20 cellular contexts compared by ENCODE assay signal in genomic region chr20:19314619-19315018, GRCh38.
DNase-seq lines count a peak whose midpoint lies in the region; ATAC-seq, FAIRE-seq and TF ChIP-seq lines count a peak whose summit lies in the region.
"Had no signal": no experiment of that assay in that cellular context is flagged by ENCODE, and none has a peak within 500 bp of the region (broad histone marks: within the 10 kb centered on the region; RNA-seq: fewer than 3 reads in every experiment).

No MANE protein-coding gene starts in this region.

- POLR2A ChIA-PET in HepG2 (lab: Yijun Ruan, JAX): no interaction called here

- no peak for TF ChIP-seq RAD21 in HepG2 (CRISPR knock-in tag; IDR thresholded peaks at IDR 0.05)

- WGBS in HepG2 (ENCODE audit: low lambda C conversion rate): 62% methylated on average over 7 of the region's 7 CpGs
- 60% methylated on average over 3 of the region's 7 CpGs for WGBS in right lobe of liver (ENCODE audit: insufficient coverage, low coverage, low lambda C conversion rate, missing lambda C conversion rate)

- CTCF ChIA-PET in HepG2 (lab: Yijun Ruan, JAX; ENCODE audit: low intra/inter-chr PET ratio, low total read pairs): no interaction called here

- TF ChIP-seq POLR2A in HepG2 (IDR thresholded peaks at IDR 0.05; ENCODE audit: insufficient read depth in 1 of 2, low read depth in 2 of 2, low read length in 2 of 2): no peak
- no peak for TF ChIP-seq POLR2A in right lobe of liver (IDR thresholded peaks at IDR 0.05)

- H3K27me3 Mint-ChIP-seq in natural killer cell (ENCODE audit: low read depth in 2 of 2): no peaks in the 10 kb centered on the region
- H3K27me3 Mint-ChIP-seq: CD4-positive, alpha-beta T cell had no signal

- peak overlapping the region in 1 of 2 donors; percentile 60 for H3K27ac Mint-ChIP-seq in natural killer cell
- H3K27ac Mint-ChIP-seq: CD4-positive, alpha-beta T cell had no signal

- no peaks in the 10 kb centered on the region for H3K9me3 Mint-ChIP-seq in natural killer cell
- H3K9me3 Mint-ChIP-seq: CD4-positive, alpha-beta T cell had no signal

- no peaks in the 10 kb centered on the region for H4K20me1 ChIP-seq in HepG2 (ENCODE audit: insufficient read depth, low read length)

- H3K79me2 ChIP-seq in HepG2 (ENCODE audit: insufficient read depth, low read length): no peaks in the 10 kb centered on the region

- H3K36me3 ChIP-seq in HepG2 (replicated peaks in 1 of 2; ENCODE audit: control insufficient read depth in 1 of 2, insufficient read depth in 2 of 2, low read length in 2 of 2) (no peaks in the 10 kb centered on the region), right lobe of liver (no peaks in the 10 kb centered on the region)

- DNase-seq in HepG2 (ENCODE audit: low spot score) (no peak), right lobe of liver (no peak), epithelial cell of prostate (ENCODE audit: low read depth, low spot score) (peak; percentile 98), natural killer cell (no peak), ureter (ENCODE audit: low spot score) (peak; percentile 75)
- DNase-seq in stimulated activated CD4-positive, alpha-beta T cell treated with anti-CD3 and anti-CD28 coated beads, Interleukin-4, amount 100 ng/mL, for 4 hours: no peak
- DNase-seq: Caco-2; CD4-positive, alpha-beta T cell; GDM1; GM23248; HCEC 1CT; MV-4-11; NCI-H1694 treated with DMSO at 0.1 percent for 48 hours; NCI-H510A treated with DMSO at 0.1 percent for 48 hours; NCI-H774; PC-3; RPMI8226 had no signal

- no peak overlapping the region for H3K4me3 ChIP-seq in HepG2 (replicated peaks in 1 of 3; ENCODE audit: insufficient read depth in 1 of 3, low read depth in 2 of 3, low read length in 3 of 3)
- H3K4me3 ChIP-seq in right lobe of liver: no peak overlapping the region
- H3K4me3 ChIP-seq: GM23248 had no signal

- H3K4me1 Mint-ChIP-seq in natural killer cell: peaks cover 34 to 41% of the 10 kb centered on the region in 2 donors

- H3K27ac ChIP-seq in HepG2 (ENCODE audit: extremely low read length, insufficient read depth, low read length): no peak overlapping the region
- no peak overlapping the region for H3K27ac ChIP-seq in right lobe of liver
- peak overlapping the region; percentile 78 for H3K27ac ChIP-seq in epithelial cell of prostate
- H3K27ac ChIP-seq: GM23248 had no signal

- H3K4me3 Mint-ChIP-seq in natural killer cell: no peak overlapping the region
- H3K4me3 Mint-ChIP-seq: CD4-positive, alpha-beta T cell had no signal

- no TSS peak for BruUV-seq in HepG2 (replicated peaks; lab: Mats Ljungman, UMichigan)

- H3K36me3 Mint-ChIP-seq in natural killer cell: no peaks in the 10 kb centered on the region

- TF ChIP-seq CTCF in HepG2 (CRISPR knock-in tag; IDR thresholded peaks at IDR 0.05) (no peak), right lobe of liver (IDR thresholded peaks at IDR 0.05) (no peak), natural killer cell (IDR thresholded peaks at IDR 0.05) (no peak)

- no peaks in the 10 kb centered on the region for H3K4me1 ChIP-seq in HepG2 (ENCODE audit: insufficient read depth, low read length)
- H3K4me1 ChIP-seq in right lobe of liver: no peaks in the 10 kb centered on the region

- no peaks in the 10 kb centered on the region for H3K9me3 ChIP-seq in HepG2 (ENCODE audit: low read length)
- H3K9me3 ChIP-seq in right lobe of liver: no peaks in the 10 kb centered on the region
- H3K9me3 ChIP-seq: Caco-2 had no signal

- in situ Hi-C loops in HepG2 (cut with HindIII; ENCODE audit: extremely low pct_ligation_motif_present, low pct_unique_long_range_greater_than_20kb): no loop called here

- TF ChIP-seq EP300 in HepG2 (IDR thresholded peaks at IDR 0.05; ENCODE audit: low read depth in 2 of 2, low read length in 2 of 2) (no peak), HepG2 (CRISPR knock-in tag; IDR thresholded peaks at IDR 0.05; ENCODE audit: borderline replicate concordance) (no peak)

- no peak overlapping the region for H3K4me2 ChIP-seq in HepG2 (ENCODE audit: low read depth, low read length)

- FAIRE-seq in HepG2 (lab: Jason Lieb, UNC): no peak
- FAIRE-seq: A204.1 had no signal

- no peak overlapping the region for H3K9ac ChIP-seq in HepG2 (ENCODE audit: insufficient read depth, low read depth, low read length)
- H3K9ac ChIP-seq: GM23248 had no signal

- intact Hi-C loops in HepG2 (cut with micrococcal nuclease; ENCODE audit: unreplicated experiment): no loop called here
- intact Hi-C loops in right lobe of liver (cut with DNase I): no loop called here
- intact Hi-C loops in natural killer cell (cut with micrococcal nuclease): no loop called here

- H3K27me3 ChIP-seq in HepG2 (ENCODE audit: control insufficient read depth in 1 of 2, insufficient read depth in 2 of 2, low read length in 2 of 2) (no peaks in the 10 kb centered on the region), right lobe of liver (no peaks in the 10 kb centered on the region)

- ATAC-seq in HepG2 (no peak), right lobe of liver (no peak), natural killer cell (peak; percentile 61 to 70 (median 63)), HG02571 (IDR thresholded peaks at IDR 0.05; ENCODE audit: unreplicated experiment) (no peak), GM18870 (IDR thresholded peaks at IDR 0.05; ENCODE audit: unreplicated experiment) (no peak)
- ATAC-seq: PC-3 had no signal

- no peak overlapping the region for H2AFZ ChIP-seq in HepG2 (ENCODE audit: low read length)
- H2AFZ ChIP-seq: GM23248 had no signal

TF ChIP-seq in HepG2, 621 proteins besides CTCF, POLR2A, EP300 and RAD21:
- TF ChIP-seq ZSCAN12 (CRISPR knock-in tag; IDR thresholded peaks at IDR 0.05) (no peak), CREB1 (IDR thresholded peaks at IDR 0.05) (peak; percentile 48; the same call in 1 of the 2 replicates), CREB1 (CRISPR knock-in tag; IDR thresholded peaks at IDR 0.05) (no peak)
TF ChIP-seq in HepG2: peak in this region for 1.

Comparison
In these comparisons a context has a peak if more than half of its experiments do, and no peak if none do; other contexts are left out.
1. ATAC-seq: peak in natural killer cell (3 of 3); none in HepG2 (single experiment), right lobe of liver (0 of 4), HG02571 (single experiment) and GM18870 (single experiment).
2. DNase-seq: peak in epithelial cell of prostate (single experiment) and ureter (single experiment); none in HepG2 (single experiment), right lobe of liver (0 of 3), natural killer cell (single experiment) and stimulated activated CD4-positive, alpha-beta T cell treated with anti-CD3 and anti-CD28 coated beads, Interleukin-4, amount 100 ng/mL, for 4 hours (0 of 2).